Comparison of ENCODE assay signal across 17 cellular contexts in the genomic region with DNA sequence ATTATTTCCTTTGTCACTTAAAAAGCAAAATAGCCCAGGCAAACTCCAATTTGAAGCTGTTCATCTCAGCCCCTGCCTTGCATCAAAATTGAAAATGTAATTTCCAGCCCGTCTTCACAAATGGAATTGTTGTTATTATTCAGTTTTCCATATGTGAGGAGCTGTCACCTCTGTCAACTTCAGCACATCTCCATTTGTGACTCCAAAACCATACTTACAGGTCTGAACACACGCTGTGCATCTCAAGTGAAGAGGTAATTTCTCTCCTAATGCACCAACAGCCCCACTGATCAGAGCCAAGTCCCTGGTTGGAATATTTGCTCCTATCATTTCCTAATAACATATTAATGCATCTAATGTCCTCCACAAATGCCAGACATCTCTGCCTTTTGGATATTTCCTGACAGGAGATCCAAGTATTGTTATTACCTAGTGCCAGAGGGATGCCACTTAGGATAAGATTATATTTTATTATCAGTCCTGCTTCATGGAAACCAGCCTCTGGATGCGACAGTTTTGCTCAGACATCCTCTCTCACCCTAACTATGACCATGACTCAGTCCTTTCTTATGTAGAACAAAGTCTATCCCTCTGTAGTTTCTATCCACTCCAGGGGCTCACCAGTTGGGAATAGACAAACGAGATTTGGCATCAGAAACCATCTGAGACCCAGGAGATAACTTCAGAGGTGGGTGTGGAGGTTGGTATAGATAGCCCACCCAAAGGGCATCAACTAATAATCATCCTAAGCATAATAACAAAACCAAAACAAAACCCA.
DNase-seq lines count a peak whose midpoint lies in the region; ATAC-seq, FAIRE-seq and TF ChIP-seq lines count a peak whose summit lies in the region.
"Had no signal": no experiment of that assay in that cellular context is flagged by ENCODE, and none has a peak within 500 bp of the region (broad histone marks: within the 10 kb centered on the region; RNA-seq: fewer than 3 reads in every experiment).

No MANE protein-coding gene starts in this region.

- H3K36me3 ChIP-seq in HUES64 (ENCODE audit: insufficient read depth, low read length): no peaks in the 10 kb centered on the region
- H3K36me3 ChIP-seq: BE2C, HAP-1 had no signal

- no peak for DNase-seq in A549 (ENCODE audit: low read depth in 1 of 2, low spot score in 1 of 2)
- DNase-seq in stimulated activated CD4-positive, alpha-beta T cell treated with anti-CD3 and anti-CD28 coated beads, Interleukin-1b, Interleukin-23, amount 100 ng/mL, for 48 hours: no peak
- no peak for DNase-seq in NCI-H446 (lab: John Stamatoyannopoulos, UW)
- DNase-seq in posterior vena cava (ENCODE audit: low spot score): no peak
- DNase-seq: BE2C; Caco-2; CD8-positive, alpha-beta memory T cell; GM23248; IMR-90 had no signal

- TF ChIP-seq CTCF in A549 (IDR thresholded peaks at IDR 0.05) (no peak), C4-2B (conservative IDR thresholded peaks at IDR 0.05) (no peak), VCaP (conservative IDR thresholded peaks at IDR 0.05) (no peak)

- CTCF ChIA-PET in A549 (lab: Yijun Ruan, JAX): no interaction called here

- no peak overlapping the region for H3K4me3 ChIP-seq in A549
- H3K4me3 ChIP-seq in HUES64 (ENCODE audit: low read length): no peak overlapping the region
- H3K4me3 ChIP-seq: GM23248, HAP-1 had no signal

- POLR2A ChIA-PET in A549 (lab: Yijun Ruan, JAX): no interaction called here

- TF ChIP-seq RAD21 in A549 (conservative IDR thresholded peaks at IDR 0.05 in 1 of 2, IDR thresholded peaks at IDR 0.05 in 1 of 2): no peak

- H3K27ac ChIP-seq in A549 (no peak overlapping the region), C4-2B (peak overlapping the region; percentile 85; the same call in 1 of the 2 replicates), HUES64 (ENCODE audit: low read depth, low read length) (peak overlapping the region; percentile 19; the same call in 1 of the 2 replicates), VCaP (peak overlapping the region; percentile 92)
- H3K27ac ChIP-seq: GM23248, HL-60 had no signal

- TF ChIP-seq POLR2A in A549 (IDR thresholded peaks at IDR 0.05; ENCODE audit: low read length): no peak

- H3K27me3 ChIP-seq in HUES64 (ENCODE audit: insufficient read depth, low read length): no peaks in the 10 kb centered on the region
- H3K27me3 ChIP-seq: BE2C had no signal

- TF ChIP-seq EP300 in A549 (IDR thresholded peaks at IDR 0.05): no peak

- H3K4me2 ChIP-seq in A549: no peak overlapping the region

- H3K9ac ChIP-seq in HUES64 (ENCODE audit: low read depth, low read length): no peak overlapping the region
- H3K9ac ChIP-seq: GM23248 had no signal

- no peaks in the 10 kb centered on the region for H3K4me1 ChIP-seq in A549
- peaks cover 26% of the 10 kb centered on the region for H3K4me1 ChIP-seq in HUES64 (ENCODE audit: insufficient read depth, low read length)
- H3K4me1 ChIP-seq: BE2C, Caco-2, HAP-1 had no signal

- intact Hi-C loops in posterior vena cava (cut with DNase I): no loop called here

- under 1% methylated on average over 4 of the region's 4 CpGs for WGBS in A549 (ENCODE audit: missing lambda C conversion rate)
- WGBS in HUES64: 82% methylated on average over 3 of the region's 4 CpGs

- H3K9me3 ChIP-seq in A549 (0 out of 3 replicates have a peak, but pooled peaks cover 5% of the 10 kb centered on the region), HUES64 (ENCODE audit: insufficient read depth, low read depth, low read length) (no peaks in the 10 kb centered on the region)
- H3K9me3 ChIP-seq: BE2C, Caco-2, HAP-1 had no signal

- ATAC-seq in A549 (no peak), HG02588 (IDR thresholded peaks at IDR 0.05; ENCODE audit: unreplicated experiment) (no peak)

- FAIRE-seq in A549 (lab: Jason Lieb, UNC): no peak
- FAIRE-seq: A204.1, GM18507 had no signal

TF ChIP-seq in A549, 52 proteins besides CTCF, POLR2A, EP300 and RAD21:
- no peak for TF ChIP-seq JUN (IDR thresholded peaks at IDR 0.05)
- TF ChIP-seq CBX8 (IDR thresholded peaks at IDR 0.05): 0 out of 2 replicates have a peak, but pooled peaks have one; percentile 64

Comparison
In these comparisons a context has a peak if more than half of its experiments do, and no peak if none do; other contexts are left out.
1. H3K27ac ChIP-seq: peak in C4-2B (single experiment), HUES64 (single experiment) and VCaP (single experiment); none in A549 (0 of 2).